Comparison of ENCODE assay signal across 3 cellular contexts in the genomic region with DNA sequence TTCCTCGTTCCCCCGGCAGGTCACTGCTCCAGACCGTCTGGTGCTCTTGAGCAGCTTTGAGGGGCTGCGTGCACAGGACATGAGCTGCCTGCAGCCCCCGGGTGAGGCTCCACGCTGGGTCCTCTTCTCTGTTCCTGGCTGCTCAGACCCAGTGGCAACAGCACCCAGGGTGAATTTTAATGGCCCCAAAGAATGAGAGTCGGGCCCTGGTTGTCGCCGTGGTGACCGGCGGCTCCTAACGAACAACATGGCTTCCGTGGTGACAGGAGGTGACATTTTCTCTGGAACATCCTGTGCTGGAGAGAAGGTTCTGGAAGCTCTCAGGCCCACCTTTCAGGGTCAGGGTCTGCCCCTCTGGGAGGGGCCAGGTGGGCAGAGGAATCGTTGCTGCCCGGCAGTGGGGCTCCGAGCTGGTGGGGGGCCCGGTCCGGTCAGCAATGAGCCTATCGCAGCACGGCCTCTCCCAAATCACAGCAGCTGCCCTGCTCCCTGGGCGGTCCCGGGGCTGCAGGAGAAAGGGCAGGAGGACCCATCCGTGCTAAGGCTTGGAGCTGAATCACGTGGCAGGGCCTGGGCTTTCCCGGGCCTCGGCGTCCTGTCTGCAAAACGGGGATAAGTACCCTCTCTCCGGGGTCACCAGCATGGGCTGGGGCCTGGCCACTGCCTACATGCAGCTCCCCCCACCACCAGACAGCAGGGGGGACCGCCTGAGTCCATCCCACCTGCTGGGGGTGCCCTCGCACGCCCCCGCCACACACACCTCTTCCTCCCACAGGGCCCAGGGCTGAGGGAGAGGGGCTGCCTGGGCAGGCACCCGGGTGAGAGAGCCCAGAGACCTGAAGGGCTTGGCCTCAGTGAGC.
A peak's percentile ranks its signal among the peaks of the same experiment; 100 is the strongest.
TF ChIP-seq lines count a peak whose summit lies in the region.

No MANE protein-coding gene starts in this region.

TF ChIP-seq in SK-N-SH, 30 proteins besides CTCF, POLR2A, EP300 and RAD21 (continued from another document):
- TF ChIP-seq, protein P1, sequence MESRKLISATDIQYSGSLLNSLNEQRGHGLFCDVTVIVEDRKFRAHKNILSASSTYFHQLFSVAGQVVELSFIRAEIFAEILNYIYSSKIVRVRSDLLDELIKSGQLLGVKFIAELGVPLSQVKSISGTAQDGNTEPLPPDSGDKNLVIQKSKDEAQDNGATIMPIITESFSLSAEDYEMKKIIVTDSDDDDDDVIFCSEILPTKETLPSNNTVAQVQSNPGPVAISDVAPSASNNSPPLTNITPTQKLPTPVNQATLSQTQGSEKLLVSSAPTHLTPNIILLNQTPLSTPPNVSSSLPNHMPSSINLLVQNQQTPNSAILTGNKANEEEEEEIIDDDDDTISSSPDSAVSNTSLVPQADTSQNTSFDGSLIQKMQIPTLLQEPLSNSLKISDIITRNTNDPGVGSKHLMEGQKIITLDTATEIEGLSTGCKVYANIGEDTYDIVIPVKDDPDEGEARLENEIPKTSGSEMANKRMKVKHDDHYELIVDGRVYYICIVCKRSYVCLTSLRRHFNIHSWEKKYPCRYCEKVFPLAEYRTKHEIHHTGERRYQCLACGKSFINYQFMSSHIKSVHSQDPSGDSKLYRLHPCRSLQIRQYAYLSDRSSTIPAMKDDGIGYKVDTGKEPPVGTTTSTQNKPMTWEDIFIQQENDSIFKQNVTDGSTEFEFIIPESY (IDR thresholded peaks at IDR 0.05; ENCODE audit: borderline replicate concordance, low read depth): no peak
- no peak for TF ChIP-seq CHD2 (IDR thresholded peaks at IDR 0.05; ENCODE audit: low read length, partially characterized antibody)
- no peak for TF ChIP-seq FOXJ3 (CRISPR knock-in tag; IDR thresholded peaks at IDR 0.05)
- TF ChIP-seq, protein P2, sequence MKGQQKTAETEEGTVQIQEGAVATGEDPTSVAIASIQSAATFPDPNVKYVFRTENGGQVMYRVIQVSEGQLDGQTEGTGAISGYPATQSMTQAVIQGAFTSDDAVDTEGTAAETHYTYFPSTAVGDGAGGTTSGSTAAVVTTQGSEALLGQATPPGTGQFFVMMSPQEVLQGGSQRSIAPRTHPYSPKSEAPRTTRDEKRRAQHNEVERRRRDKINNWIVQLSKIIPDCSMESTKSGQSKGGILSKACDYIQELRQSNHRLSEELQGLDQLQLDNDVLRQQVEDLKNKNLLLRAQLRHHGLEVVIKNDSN (IDR thresholded peaks at IDR 0.05; ENCODE audit: borderline replicate concordance, low read depth): peak; percentile 4; the same call in 1 of the 2 replicates
- no peak for TF ChIP-seq EZH2phosphoT487 (IDR thresholded peaks at IDR 0.05; ENCODE audit: borderline replicate concordance, low read depth)

TF ChIP-seq in SK-N-SH treated with all-trans-retinoic acid at 6 μM for 48 hours, 23 proteins besides CTCF, POLR2A, EP300 and RAD21 (continued from another document):
- TF ChIP-seq BACH2 (CRISPR knock-in tag; IDR thresholded peaks at IDR 0.05; ENCODE audit: borderline replicate concordance) (no peak), ZNF565 (CRISPR knock-in tag; conservative IDR thresholded peaks at IDR 0.05; ENCODE audit: low read depth) (no peak), ZNF70 (CRISPR knock-in tag; IDR thresholded peaks at IDR 0.05) (no peak), ZFP30 (CRISPR knock-in tag; IDR thresholded peaks at IDR 0.05) (no peak), PPARA (CRISPR knock-in tag; IDR thresholded peaks at IDR 0.05; ENCODE audit: borderline replicate concordance) (no peak), TCF4 (CRISPR knock-in tag; IDR thresholded peaks at IDR 0.05; ENCODE audit: borderline replicate concordance) (no peak), ZNF8 (CRISPR knock-in tag; IDR thresholded peaks at IDR 0.05) (no peak), ZFP3 (CRISPR knock-in tag; IDR thresholded peaks at IDR 0.05) (no peak), ISL1 (CRISPR knock-in tag; IDR thresholded peaks at IDR 0.05) (no peak), OSR1 (CRISPR knock-in tag; IDR thresholded peaks at IDR 0.05) (no peak), RARB (CRISPR knock-in tag; IDR thresholded peaks at IDR 0.05) (no peak)
- TF ChIP-seq, protein P3, sequence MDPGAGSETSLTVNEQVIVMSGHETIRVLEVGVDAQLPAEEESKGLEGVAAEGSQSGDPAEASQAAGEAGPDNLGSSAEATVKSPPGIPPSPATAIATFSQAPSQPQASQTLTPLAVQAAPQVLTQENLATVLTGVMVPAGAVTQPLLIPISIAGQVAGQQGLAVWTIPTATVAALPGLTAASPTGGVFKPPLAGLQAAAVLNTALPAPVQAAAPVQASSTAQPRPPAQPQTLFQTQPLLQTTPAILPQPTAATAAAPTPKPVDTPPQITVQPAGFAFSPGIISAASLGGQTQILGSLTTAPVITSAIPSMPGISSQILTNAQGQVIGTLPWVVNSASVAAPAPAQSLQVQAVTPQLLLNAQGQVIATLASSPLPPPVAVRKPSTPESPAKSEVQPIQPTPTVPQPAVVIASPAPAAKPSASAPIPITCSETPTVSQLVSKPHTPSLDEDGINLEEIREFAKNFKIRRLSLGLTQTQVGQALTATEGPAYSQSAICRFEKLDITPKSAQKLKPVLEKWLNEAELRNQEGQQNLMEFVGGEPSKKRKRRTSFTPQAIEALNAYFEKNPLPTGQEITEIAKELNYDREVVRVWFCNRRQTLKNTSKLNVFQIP (CRISPR knock-in tag; IDR thresholded peaks at IDR 0.05; ENCODE audit: borderline replicate concordance, low read depth): no peak
- TF ChIP-seq, protein P4, sequence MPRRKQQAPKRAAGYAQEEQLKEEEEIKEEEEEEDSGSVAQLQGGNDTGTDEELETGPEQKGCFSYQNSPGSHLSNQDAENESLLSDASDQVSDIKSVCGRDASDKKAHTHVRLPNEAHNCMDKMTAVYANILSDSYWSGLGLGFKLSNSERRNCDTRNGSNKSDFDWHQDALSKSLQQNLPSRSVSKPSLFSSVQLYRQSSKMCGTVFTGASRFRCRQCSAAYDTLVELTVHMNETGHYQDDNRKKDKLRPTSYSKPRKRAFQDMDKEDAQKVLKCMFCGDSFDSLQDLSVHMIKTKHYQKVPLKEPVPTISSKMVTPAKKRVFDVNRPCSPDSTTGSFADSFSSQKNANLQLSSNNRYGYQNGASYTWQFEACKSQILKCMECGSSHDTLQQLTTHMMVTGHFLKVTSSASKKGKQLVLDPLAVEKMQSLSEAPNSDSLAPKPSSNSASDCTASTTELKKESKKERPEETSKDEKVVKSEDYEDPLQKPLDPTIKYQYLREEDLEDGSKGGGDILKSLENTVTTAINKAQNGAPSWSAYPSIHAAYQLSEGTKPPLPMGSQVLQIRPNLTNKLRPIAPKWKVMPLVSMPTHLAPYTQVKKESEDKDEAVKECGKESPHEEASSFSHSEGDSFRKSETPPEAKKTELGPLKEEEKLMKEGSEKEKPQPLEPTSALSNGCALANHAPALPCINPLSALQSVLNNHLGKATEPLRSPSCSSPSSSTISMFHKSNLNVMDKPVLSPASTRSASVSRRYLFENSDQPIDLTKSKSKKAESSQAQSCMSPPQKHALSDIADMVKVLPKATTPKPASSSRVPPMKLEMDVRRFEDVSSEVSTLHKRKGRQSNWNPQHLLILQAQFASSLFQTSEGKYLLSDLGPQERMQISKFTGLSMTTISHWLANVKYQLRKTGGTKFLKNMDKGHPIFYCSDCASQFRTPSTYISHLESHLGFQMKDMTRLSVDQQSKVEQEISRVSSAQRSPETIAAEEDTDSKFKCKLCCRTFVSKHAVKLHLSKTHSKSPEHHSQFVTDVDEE (CRISPR knock-in tag; IDR thresholded peaks at IDR 0.05): no peak

TF ChIP-seq in neural cell, 6 proteins besides CTCF, POLR2A, EP300 and RAD21 (continued from another document):
- TF ChIP-seq, protein P5, sequence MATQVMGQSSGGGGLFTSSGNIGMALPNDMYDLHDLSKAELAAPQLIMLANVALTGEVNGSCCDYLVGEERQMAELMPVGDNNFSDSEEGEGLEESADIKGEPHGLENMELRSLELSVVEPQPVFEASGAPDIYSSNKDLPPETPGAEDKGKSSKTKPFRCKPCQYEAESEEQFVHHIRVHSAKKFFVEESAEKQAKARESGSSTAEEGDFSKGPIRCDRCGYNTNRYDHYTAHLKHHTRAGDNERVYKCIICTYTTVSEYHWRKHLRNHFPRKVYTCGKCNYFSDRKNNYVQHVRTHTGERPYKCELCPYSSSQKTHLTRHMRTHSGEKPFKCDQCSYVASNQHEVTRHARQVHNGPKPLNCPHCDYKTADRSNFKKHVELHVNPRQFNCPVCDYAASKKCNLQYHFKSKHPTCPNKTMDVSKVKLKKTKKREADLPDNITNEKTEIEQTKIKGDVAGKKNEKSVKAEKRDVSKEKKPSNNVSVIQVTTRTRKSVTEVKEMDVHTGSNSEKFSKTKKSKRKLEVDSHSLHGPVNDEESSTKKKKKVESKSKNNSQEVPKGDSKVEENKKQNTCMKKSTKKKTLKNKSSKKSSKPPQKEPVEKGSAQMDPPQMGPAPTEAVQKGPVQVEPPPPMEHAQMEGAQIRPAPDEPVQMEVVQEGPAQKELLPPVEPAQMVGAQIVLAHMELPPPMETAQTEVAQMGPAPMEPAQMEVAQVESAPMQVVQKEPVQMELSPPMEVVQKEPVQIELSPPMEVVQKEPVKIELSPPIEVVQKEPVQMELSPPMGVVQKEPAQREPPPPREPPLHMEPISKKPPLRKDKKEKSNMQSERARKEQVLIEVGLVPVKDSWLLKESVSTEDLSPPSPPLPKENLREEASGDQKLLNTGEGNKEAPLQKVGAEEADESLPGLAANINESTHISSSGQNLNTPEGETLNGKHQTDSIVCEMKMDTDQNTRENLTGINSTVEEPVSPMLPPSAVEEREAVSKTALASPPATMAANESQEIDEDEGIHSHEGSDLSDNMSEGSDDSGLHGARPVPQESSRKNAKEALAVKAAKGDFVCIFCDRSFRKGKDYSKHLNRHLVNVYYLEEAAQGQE (IDR thresholded peaks at IDR 0.05; ENCODE audit: borderline replicate concordance): no peak
